9 cellular contexts compared by ENCODE assay signal in the genomic region with DNA sequence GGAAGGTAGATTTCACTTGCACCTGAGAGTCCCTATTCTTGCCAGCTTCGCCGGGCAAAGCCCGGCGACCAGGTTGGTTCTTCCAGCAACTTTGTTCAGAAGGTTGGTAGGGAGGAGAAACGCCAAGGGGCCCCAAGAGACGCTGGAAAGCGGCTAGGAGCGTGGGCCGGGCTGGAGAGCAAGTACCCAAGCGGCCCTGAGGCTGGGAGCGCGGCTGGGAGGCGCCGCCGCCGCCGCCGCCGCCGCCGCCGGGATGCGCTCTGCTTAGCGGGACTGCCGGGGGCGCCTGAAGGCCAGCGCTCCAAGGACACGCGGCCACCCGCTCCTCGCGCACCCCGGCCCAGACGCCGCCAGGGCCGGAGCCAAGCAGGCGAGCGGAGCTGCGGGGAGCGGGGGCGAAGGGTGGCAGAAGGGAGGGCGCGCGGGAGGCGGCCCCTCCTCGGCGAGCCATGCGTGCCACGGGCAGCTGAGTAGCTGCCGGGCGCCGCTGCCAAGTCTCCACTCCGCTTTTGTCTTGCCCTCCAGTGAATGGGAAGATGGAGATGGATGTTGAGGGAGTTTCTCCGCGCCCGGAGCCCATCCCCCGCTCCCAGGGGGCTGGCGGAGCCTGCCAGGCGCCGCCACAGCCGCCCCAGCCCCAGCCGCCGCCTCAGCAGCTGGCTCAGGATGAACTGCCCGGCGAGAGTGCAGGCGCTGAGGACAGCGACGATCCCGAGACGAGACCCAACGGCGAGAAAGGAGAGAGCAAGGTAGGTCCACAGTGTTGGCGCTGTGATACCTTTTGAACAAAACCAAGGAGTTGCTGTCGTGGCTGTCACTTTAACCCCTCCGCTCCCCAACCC.
DNase-seq lines count a peak whose midpoint lies in the region; ATAC-seq and TF ChIP-seq lines count a peak whose summit lies in the region.
"Had no signal": no experiment of that assay in that cellular context is flagged by ENCODE, and none has a peak within 500 bp of the region (broad histone marks: within the 10 kb centered on the region; RNA-seq: fewer than 3 reads in every experiment).

No MANE protein-coding gene starts in this region.

- H3K9ac ChIP-seq in trophoblast cell (ENCODE audit: low read length) = no peak overlapping the region

- TF ChIP-seq CTCF in gastroesophageal sphincter (IDR thresholded peaks at IDR 0.05) = no peak

- H3K27ac ChIP-seq in gastroesophageal sphincter (peak overlapping the region in 2 of 4 donors; percentile 22 to 29), trophoblast cell (ENCODE audit: low read depth, low read length) (no peak overlapping the region)

- no peaks in the 10 kb centered on the region for H3K79me1 ChIP-seq in trophoblast cell (ENCODE audit: low read length)

- H2AK5ac ChIP-seq in trophoblast cell (ENCODE audit: low read length) = no peak overlapping the region

- no peak overlapping the region for H3K14ac ChIP-seq in trophoblast cell (ENCODE audit: low read length)

- H3K4me3 ChIP-seq in gastroesophageal sphincter = peak overlapping the region; percentile 36 to 65
- peak overlapping the region; percentile 75 for H3K4me3 ChIP-seq in trophoblast cell (ENCODE audit: low read depth, low read length)

- TF ChIP-seq EP300 in gastroesophageal sphincter (IDR thresholded peaks at IDR 0.05) = no peak

- H3K36me3 ChIP-seq in gastroesophageal sphincter = no peaks in the 10 kb centered on the region
- no peaks in the 10 kb centered on the region for H3K36me3 ChIP-seq in trophoblast cell (ENCODE audit: control insufficient read depth in 1 of 2, insufficient read depth in 2 of 2, low read length in 2 of 2)

- H2BK12ac ChIP-seq in trophoblast cell (ENCODE audit: low read length) = no peak overlapping the region

- H3K79me2 ChIP-seq in trophoblast cell (ENCODE audit: control insufficient read depth, insufficient read depth, low read length, poor library complexity) = no peaks in the 10 kb centered on the region

- no peak overlapping the region for H2BK120ac ChIP-seq in trophoblast cell (ENCODE audit: insufficient read depth, low read length, poor library complexity)

- H3K4me2 ChIP-seq in trophoblast cell (ENCODE audit: low read length) = peak overlapping the region; percentile 98

- H3K4me1 ChIP-seq in gastroesophageal sphincter (peaks cover 0 to 28% (median 12%) of the 10 kb centered on the region in 3 donors), trophoblast cell (ENCODE audit: control insufficient read depth in 1 of 2, insufficient read depth in 2 of 2, low read length in 2 of 2) (peaks cover 3 to 6% of the 10 kb centered on the region in 2 experiments)

- 11% methylated on average over 4 of the region's 75 CpGs; no CpG with 5 or more reads in 1 of the 2 donors for WGBS in gastroesophageal sphincter (ENCODE audit: low coverage in 1 of 2), 2 donors
- no CpG with 5 or more reads among the region's 75 CpGs for WGBS in trophoblast cell (ENCODE audit: extremely low coverage, insufficient coverage, insufficient read length)

- H3K9me3 ChIP-seq in gastroesophageal sphincter = no peaks in the 10 kb centered on the region
- H3K9me3 ChIP-seq in trophoblast cell (ENCODE audit: insufficient read depth, low read depth, low read length) = no peaks in the 10 kb centered on the region

- TF ChIP-seq POLR2A in gastroesophageal sphincter (IDR thresholded peaks at IDR 0.05) = no peak

- ATAC-seq in gastroesophageal sphincter (peak; percentile 50), GM21825 (IDR thresholded peaks at IDR 0.05; ENCODE audit: unreplicated experiment) (no peak), HG02678 (IDR thresholded peaks at IDR 0.05; ENCODE audit: unreplicated experiment) (no peak), GM21528 (IDR thresholded peaks at IDR 0.05; ENCODE audit: low FRiP score, unreplicated experiment) (no peak)
- ATAC-seq: HCT116 had no signal

- H4K91ac ChIP-seq in trophoblast cell (ENCODE audit: low read depth, low read length) = no peak overlapping the region

- H2BK5ac ChIP-seq in trophoblast cell (ENCODE audit: low read depth, low read length, poor library complexity) = no peak overlapping the region

- H3K18ac ChIP-seq in trophoblast cell (ENCODE audit: low read length) = no peak overlapping the region

- no peak overlapping the region for H3K23ac ChIP-seq in trophoblast cell (ENCODE audit: low read length)

- no peak overlapping the region for H4K8ac ChIP-seq in trophoblast cell (ENCODE audit: low read depth, low read length)

- H2AFZ ChIP-seq in trophoblast cell (ENCODE audit: insufficient read depth, low read length, poor library complexity) = peak overlapping the region; percentile 24

- H4K12ac ChIP-seq in trophoblast cell (ENCODE audit: low read depth, low read length) = no peak overlapping the region

- peak; percentile 14 for DNase-seq in EH (ENCODE audit: low read depth)
- DNase-seq in NCI-H748 treated with DMSO at 0.1 percent for 48 hours (lab: John Stamatoyannopoulos, UW) = peak; percentile 58
- peak in 1 of 2 donors; percentile 13 for DNase-seq in trophoblast cell
- DNase-seq in OCI-M2 (lab: John Stamatoyannopoulos, UW; ENCODE audit: unreplicated experiment) = no peak

- H3K27me3 ChIP-seq in gastroesophageal sphincter = peaks cover 13% of the 10 kb centered on the region
- H3K27me3 ChIP-seq in trophoblast cell (ENCODE audit: insufficient read depth, low read length) = peaks cover 14% of the 10 kb centered on the region

- no peak overlapping the region for H3K4ac ChIP-seq in trophoblast cell (ENCODE audit: low read depth, low read length)
